ENCODE assay signal across 16 cellular contexts in genomic region chr10:18261063-18261462, GRCh38.
DNase-seq lines count a peak whose midpoint lies in the region; ATAC-seq and TF ChIP-seq lines count a peak whose summit lies in the region.
"Had no signal": no experiment of that assay in that cellular context is flagged by ENCODE, and none has a peak within 500 bp of the region (broad histone marks: within the 10 kb centered on the region; RNA-seq: fewer than 3 reads in every experiment).

No MANE protein-coding gene starts in this region.

- H3K23ac ChIP-seq in mesenchymal stem cell (ENCODE audit: low read length in 2 of 2), result no peak overlapping the region

- H3K4me3 ChIP-seq in gastroesophageal sphincter (peak overlapping the region in 1 of 2 donors; percentile 38), mesenchymal stem cell (ENCODE audit: insufficient read depth in 1 of 2, low read depth in 1 of 2, low read length in 2 of 2) (peak overlapping the region in 1 of 2 experiments; percentile 59), stomach smooth muscle (ENCODE audit: low read length in 2 of 2) (peak overlapping the region; percentile 22 to 57)

- H2AK5ac ChIP-seq in mesenchymal stem cell (ENCODE audit: low read length, severe bottlenecking), result no peak overlapping the region

- H3K18ac ChIP-seq in mesenchymal stem cell (ENCODE audit: low read depth in 1 of 2, low read length in 2 of 2), result no peak overlapping the region

- H2BK15ac ChIP-seq in mesenchymal stem cell (ENCODE audit: low read depth, poor library complexity, severe bottlenecking), result no peak overlapping the region

- TF ChIP-seq CTCF in gastroesophageal sphincter (IDR thresholded peaks at IDR 0.05), result no peak

- no peaks in the 10 kb centered on the region for H3K27me3 ChIP-seq in gastroesophageal sphincter
- H3K27me3 ChIP-seq in mesenchymal stem cell (ENCODE audit: control insufficient read depth in 1 of 2, insufficient read depth in 1 of 2, low read length in 2 of 2), result no peaks in the 10 kb centered on the region
- H3K27me3 ChIP-seq in stomach smooth muscle (ENCODE audit: control insufficient read depth in 1 of 2, insufficient read depth in 2 of 2, low read length in 2 of 2), result no peaks in the 10 kb centered on the region

- no peak overlapping the region for H3K14ac ChIP-seq in mesenchymal stem cell (ENCODE audit: low read length in 2 of 2)

- ATAC-seq in gastroesophageal sphincter (no peak), GM21825 (IDR thresholded peaks at IDR 0.05; ENCODE audit: unreplicated experiment) (no peak), HG03521 (IDR thresholded peaks at IDR 0.05; ENCODE audit: unreplicated experiment) (no peak)
- ATAC-seq: activated CD8-positive, alpha-beta memory T cell treated with anti-CD3 and anti-CD28 coated beads, Interleukin-2, amount 10 ng/mL, durations not matched to agents 7 days and 5 days; activated naive CD4-positive, alpha-beta T cell treated with anti-CD3 and anti-CD28 coated beads, Interleukin-2, amount 50 U/mL, for 72 hours had no signal

- H3K4me2 ChIP-seq in mesenchymal stem cell (ENCODE audit: low read length, poor library complexity, severe bottlenecking), result no peak overlapping the region

- H2BK120ac ChIP-seq in mesenchymal stem cell (ENCODE audit: low read depth, low read length), result no peak overlapping the region

- TF ChIP-seq POLR2A in gastroesophageal sphincter (IDR thresholded peaks at IDR 0.05), result no peak

- H3K79me1 ChIP-seq in mesenchymal stem cell (replicated peaks; ENCODE audit: low read length, poor library complexity, severe bottlenecking), result no peaks in the 10 kb centered on the region

- TF ChIP-seq EP300 in gastroesophageal sphincter (IDR thresholded peaks at IDR 0.05), result no peak

- DNase-seq in DMS79 treated with DMSO at 0.1 percent for 48 hours (lab: John Stamatoyannopoulos, UW), result peak; percentile 16
- DNase-seq in DMS79 (lab: John Stamatoyannopoulos, UW), result no peak
- DNase-seq in mesenchymal stem cell, result no peak
- no peak for DNase-seq in foreskin melanocyte
- DNase-seq: activated CD4-positive, alpha-beta T cell treated with anti-CD3 and anti-CD28 coated beads for 48 hours; activated CD8-positive, alpha-beta memory T cell treated with anti-CD3 and anti-CD28 coated beads, Interleukin-2, amount 10 ng/mL, durations not matched to agents 7 days and 5 days; kidney; NCI-H1417 treated with DMSO at 0.1 percent for 48 hours; NCI-H748 treated with DMSO at 0.1 percent for 48 hours had no signal

- H2BK12ac ChIP-seq in mesenchymal stem cell (ENCODE audit: low read length in 2 of 2), result no peak overlapping the region

- H3K9me3 ChIP-seq in gastroesophageal sphincter (no peaks in the 10 kb centered on the region), mesenchymal stem cell (ENCODE audit: control insufficient read depth, low read length) (no peaks in the 10 kb centered on the region), stomach smooth muscle (ENCODE audit: control insufficient read depth in 2 of 2, low read length in 2 of 2) (no peaks in the 10 kb centered on the region)

- H4K8ac ChIP-seq in mesenchymal stem cell (ENCODE audit: low read length), result no peak overlapping the region

- H4K91ac ChIP-seq in mesenchymal stem cell (ENCODE audit: low read length), result no peak overlapping the region

- H3K9ac ChIP-seq in mesenchymal stem cell (ENCODE audit: low read length) (peak overlapping the region; percentile 55), stomach smooth muscle (ENCODE audit: low read length in 2 of 2) (no peak overlapping the region)

- no peak overlapping the region for H3K4ac ChIP-seq in mesenchymal stem cell (ENCODE audit: low read depth in 1 of 2, low read length in 2 of 2)

- no peak overlapping the region for H2AFZ ChIP-seq in mesenchymal stem cell (ENCODE audit: low read depth, low read length)

- no peaks in the 10 kb centered on the region for H3K36me3 ChIP-seq in gastroesophageal sphincter
- no peaks in the 10 kb centered on the region for H3K36me3 ChIP-seq in mesenchymal stem cell (ENCODE audit: control insufficient read depth in 1 of 2, insufficient read depth in 2 of 2, low read depth in 1 of 2, low read length in 2 of 2)
- H3K36me3 ChIP-seq in stomach smooth muscle (ENCODE audit: control insufficient read depth in 2 of 2, insufficient read depth in 2 of 2, low read length in 2 of 2), result no peaks in the 10 kb centered on the region

- H2BK5ac ChIP-seq in mesenchymal stem cell (ENCODE audit: low read depth, low read length, poor library complexity, severe bottlenecking), result no peak overlapping the region

- H3K4me1 ChIP-seq in gastroesophageal sphincter (peaks cover 3 to 88% (median 4%) of the 10 kb centered on the region in 3 donors), mesenchymal stem cell (ENCODE audit: control insufficient read depth, insufficient read depth, low read depth, low read length) (no peaks in the 10 kb centered on the region), stomach smooth muscle (ENCODE audit: control insufficient read depth, insufficient read depth, low read length) (peaks cover 16% of the 10 kb centered on the region)

- H3K27ac ChIP-seq in gastroesophageal sphincter (peak overlapping the region in 3 of 4 donors; percentile 65 to 69 (median 66)), mesenchymal stem cell (ENCODE audit: low read length, poor library complexity, severe bottlenecking) (no peak overlapping the region), stomach smooth muscle (ENCODE audit: low read length) (no peak overlapping the region)
- H3K27ac ChIP-seq: 22Rv1, HL-60 had no signal

- WGBS in gastroesophageal sphincter (ENCODE audit: low coverage in 1 of 2), 2 donors, result 5 to 59% methylated on average over 8 to 12 of the region's 13 CpGs
- 80% methylated on average over 13 of the region's 13 CpGs for WGBS in mesenchymal stem cell

Comparison
In these comparisons a context has a peak if more than half of its experiments do, and no peak if none do; other contexts are left out.
1. H3K27ac ChIP-seq: peak in gastroesophageal sphincter (3 of 4); none in mesenchymal stem cell (single experiment) and stomach smooth muscle (single experiment).